ENCODE assay signal across 23 cellular contexts in the genomic region with DNA sequence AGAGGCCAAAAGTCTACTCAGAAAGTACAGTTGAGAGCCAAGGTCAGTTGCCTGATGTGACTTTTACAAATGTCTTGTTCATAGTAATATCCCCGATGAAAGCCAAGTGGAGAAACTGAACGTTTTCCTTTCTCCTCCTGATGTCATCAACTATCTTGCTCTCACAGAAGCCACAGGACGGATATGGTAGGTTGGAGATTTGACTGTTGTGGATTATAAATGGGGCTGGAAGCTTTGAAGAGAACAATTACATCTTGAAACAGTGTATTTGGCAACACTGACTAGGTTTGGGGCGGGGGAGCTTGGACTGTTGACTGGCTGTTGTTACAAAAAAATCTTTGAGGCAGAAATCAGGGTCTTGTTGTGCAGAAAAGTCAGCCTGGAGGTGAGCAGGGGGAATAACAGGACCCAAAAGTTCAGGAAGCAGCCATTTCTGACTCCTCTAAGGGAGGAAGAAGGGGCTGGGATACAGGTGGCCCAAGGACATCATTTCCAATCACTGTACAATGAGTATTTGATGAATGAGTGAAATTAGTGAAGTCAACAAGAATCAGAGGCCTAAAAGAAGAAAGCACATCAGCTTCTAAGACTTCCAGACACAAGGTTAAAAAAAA. TPM values are rescaled to one million over a fixed set of nuclear protein-coding genes. Genes with fewer than 3 reads are reported as not detected.
"Had no signal": no experiment of that assay in that cellular context is flagged by ENCODE, and none has a peak within 500 bp of the region (broad histone marks: within the 10 kb centered on the region; RNA-seq: fewer than 3 reads in every experiment).

No MANE protein-coding gene starts in this region.

- H3K4me3 Mint-ChIP-seq: activated T-helper 1 cell treated with anti-CD3 and anti-CD28 coated beads, Interleukin-12 subunit alpha, Interleukin-12 subunit beta, Interleukin-2, Interleukin-4 antibody, amounts not matched to agents 30 ng/mL and 10 ng/mL and 1 ng/mL, durations not matched to agents 14 hours and 24 hours and 36 hours; effector memory CD8-positive, alpha-beta T cell; nephron progenitor cell; T-helper 2 cell treated with Interferon-gamma antibody and Interleukin-4, amounts not matched to agents 5 μg/mL and 100 μg/mL, for 36 hours had no signal

- DNase-seq: activated CD4-positive, alpha-beta T cell treated with anti-CD3 and anti-CD28 coated beads, Interleukin-2, amount 50 U/mL, for 4 hours; activated gamma-delta T cell treated with Interleukin-2 at 50 U/mL for 16 hours; adrenal gland; dermis blood vessel endothelial cell; effector memory CD8-positive, alpha-beta T cell; foreskin keratinocyte; hippocampal formation; midbrain; nephron progenitor cell; occipital lobe; right cardiac atrium; stimulated activated CD4-positive, alpha-beta T cell treated with anti-CD3 and anti-CD28 coated beads, Interleukin-2, amount 100 ng/mL, for 24 hours; thyroid gland; WERI-Rb-1 had no signal

- H3K9me3 Mint-ChIP-seq: activated naive CD4-positive, alpha-beta T cell treated with anti-CD3 and anti-CD28 coated beads, Interleukin-2, amount 50 U/mL, for 72 hours; activated T-helper 1 cell treated with anti-CD3 and anti-CD28 coated beads, Interleukin-12 subunit alpha, Interleukin-12 subunit beta, Interleukin-2, Interleukin-4 antibody, amounts not matched to agents 30 ng/mL and 10 ng/mL and 1 ng/mL, durations not matched to agents 14 hours and 24 hours and 36 hours; effector memory CD8-positive, alpha-beta T cell; nephron progenitor cell; T-helper 2 cell treated with Interferon-gamma antibody and Interleukin-4, amounts not matched to agents 5 μg/mL and 100 μg/mL, for 36 hours had no signal

- H3K4me3 ChIP-seq: adrenal gland, prostate gland, thyroid gland had no signal

- H3K27ac Mint-ChIP-seq: activated naive CD4-positive, alpha-beta T cell treated with anti-CD3 and anti-CD28 coated beads, Interleukin-2, amount 50 U/mL, for 72 hours; activated T-helper 1 cell treated with anti-CD3 and anti-CD28 coated beads, Interleukin-12 subunit alpha, Interleukin-12 subunit beta, Interleukin-2, Interleukin-4 antibody, amounts not matched to agents 30 ng/mL and 10 ng/mL and 1 ng/mL, durations not matched to agents 14 hours and 24 hours and 36 hours; effector memory CD8-positive, alpha-beta T cell; nephron progenitor cell; T-helper 2 cell treated with Interferon-gamma antibody and Interleukin-4, amounts not matched to agents 5 μg/mL and 100 μg/mL, for 36 hours had no signal

- H3K4me1 Mint-ChIP-seq: nephron progenitor cell had no signal

- H3K36me3 Mint-ChIP-seq: activated naive CD4-positive, alpha-beta T cell treated with anti-CD3 and anti-CD28 coated beads, Interleukin-2, amount 50 U/mL, for 72 hours had no signal

- H3K27ac ChIP-seq: adrenal gland, epithelial cell of prostate, foreskin keratinocyte, prostate gland, thyroid gland, WERI-Rb-1 had no signal

- H3K27me3 ChIP-seq: thyroid gland had no signal

RNA-seq across cellular contexts. Expression of a gene that starts 24.3 kb away (rescaled TPM):
- total RNA-seq: activated naive CD4-positive, alpha-beta T cell treated with anti-CD3 and anti-CD28 coated beads, Interleukin-2, amount 50 U/mL, for 72 hours; adrenal gland; astrocyte; bronchial epithelial cell; cerebellum; dermis blood vessel endothelial cell; foreskin keratinocyte; lung microvascular endothelial cell; occipital lobe; right cardiac atrium; thyroid gland had no signal
